ENCODE assay signal across 1 cellular context in the genomic region with DNA sequence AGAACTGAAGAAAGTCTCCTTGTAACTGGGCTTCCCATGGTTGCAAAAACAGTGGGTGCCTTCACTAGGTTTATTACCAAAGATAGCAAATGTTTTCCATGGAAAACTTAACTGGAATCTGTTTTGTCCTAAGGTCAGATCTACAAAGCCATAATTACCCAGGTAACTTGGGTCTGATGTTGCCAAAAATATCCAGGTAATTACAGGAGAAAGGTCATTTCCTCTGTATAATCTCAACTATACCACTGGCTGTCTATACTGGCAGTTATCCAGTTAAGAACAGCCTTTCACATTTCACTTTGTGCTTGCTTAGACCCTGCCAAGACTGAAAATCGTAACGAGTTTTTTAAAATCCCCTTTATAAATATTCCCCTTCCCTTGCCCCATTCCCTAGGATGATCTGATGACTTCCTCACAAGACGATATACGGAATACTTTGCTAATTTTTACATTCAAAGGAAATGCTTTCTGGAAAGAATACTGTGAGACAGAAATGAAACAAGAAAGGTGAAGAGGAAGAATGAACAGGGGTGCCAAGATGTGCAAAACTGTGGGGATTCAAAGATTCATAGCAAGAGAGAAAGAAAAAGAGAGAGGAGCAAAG.
TF ChIP-seq lines count a peak whose summit lies in the region.

No MANE protein-coding gene starts in this region.

TF ChIP-seq in IMR-90, 13 proteins besides CTCF, POLR2A, EP300 and RAD21 (continued from another document):
- TF ChIP-seq, protein P1, sequence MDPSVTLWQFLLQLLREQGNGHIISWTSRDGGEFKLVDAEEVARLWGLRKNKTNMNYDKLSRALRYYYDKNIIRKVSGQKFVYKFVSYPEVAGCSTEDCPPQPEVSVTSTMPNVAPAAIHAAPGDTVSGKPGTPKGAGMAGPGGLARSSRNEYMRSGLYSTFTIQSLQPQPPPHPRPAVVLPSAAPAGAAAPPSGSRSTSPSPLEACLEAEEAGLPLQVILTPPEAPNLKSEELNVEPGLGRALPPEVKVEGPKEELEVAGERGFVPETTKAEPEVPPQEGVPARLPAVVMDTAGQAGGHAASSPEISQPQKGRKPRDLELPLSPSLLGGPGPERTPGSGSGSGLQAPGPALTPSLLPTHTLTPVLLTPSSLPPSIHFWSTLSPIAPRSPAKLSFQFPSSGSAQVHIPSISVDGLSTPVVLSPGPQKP (IDR thresholded peaks at IDR 0.05; ENCODE audit: borderline replicate concordance, low read depth, low read length) = no peak
- TF ChIP-seq RCOR1 (IDR thresholded peaks at IDR 0.05; ENCODE audit: insufficient replicate concordance, low read length) = no peak
- no peak for TF ChIP-seq RFX5 (IDR thresholded peaks at IDR 0.05; ENCODE audit: low read depth, low read length)
- TF ChIP-seq NFE2L2 (IDR thresholded peaks at IDR 0.05; ENCODE audit: low read depth, low read length) = no peak
- TF ChIP-seq, protein P2, sequence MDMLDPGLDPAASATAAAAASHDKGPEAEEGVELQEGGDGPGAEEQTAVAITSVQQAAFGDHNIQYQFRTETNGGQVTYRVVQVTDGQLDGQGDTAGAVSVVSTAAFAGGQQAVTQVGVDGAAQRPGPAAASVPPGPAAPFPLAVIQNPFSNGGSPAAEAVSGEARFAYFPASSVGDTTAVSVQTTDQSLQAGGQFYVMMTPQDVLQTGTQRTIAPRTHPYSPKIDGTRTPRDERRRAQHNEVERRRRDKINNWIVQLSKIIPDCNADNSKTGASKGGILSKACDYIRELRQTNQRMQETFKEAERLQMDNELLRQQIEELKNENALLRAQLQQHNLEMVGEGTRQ (IDR thresholded peaks at IDR 0.05; ENCODE audit: low read depth, low read length) = no peak
- no peak for TF ChIP-seq BHLHE40 (IDR thresholded peaks at IDR 0.05; ENCODE audit: low read depth, low read length)
- TF ChIP-seq FOS (IDR thresholded peaks at IDR 0.05; ENCODE audit: low read depth, low read length) = no peak
- TF ChIP-seq CHD1 (IDR thresholded peaks at IDR 0.05; ENCODE audit: low read depth, low read length) = no peak
- TF ChIP-seq SMC3 (IDR thresholded peaks at IDR 0.05; ENCODE audit: low read depth, low read length) = no peak
- no peak for TF ChIP-seq MAFK (IDR thresholded peaks at IDR 0.05; ENCODE audit: low read depth, low read length)
